In genomic region chr10:125124114-125124486, GRCh38 we compare ENCODE assay signal across 11 cellular contexts. TPM values are rescaled to one million over a fixed set of nuclear protein-coding genes. Genes with fewer than 3 reads are reported as not detected.
DNase-seq lines count a peak whose midpoint lies in the region; ATAC-seq, FAIRE-seq and TF ChIP-seq lines count a peak whose summit lies in the region.
"Had no signal": no experiment of that assay in that cellular context is flagged by ENCODE, and none has a peak within 500 bp of the region (broad histone marks: within the 10 kb centered on the region; RNA-seq: fewer than 3 reads in every experiment).

No MANE protein-coding gene starts in this region.

- H3K23me2 ChIP-seq in H1 (ENCODE audit: low read depth, low read length), result no peaks in the 10 kb centered on the region

- peaks cover 78 to 89% of the 10 kb centered on the region in 2 experiments for H4K20me1 ChIP-seq in H1 (replicated peaks in 1 of 2; ENCODE audit: control insufficient read depth in 1 of 2, insufficient read depth in 2 of 2, low read length in 2 of 2)

- H2AK5ac ChIP-seq in H1 (ENCODE audit: low read depth, low read length), result no peak overlapping the region

- H3K14ac ChIP-seq in H1 (ENCODE audit: insufficient read length), result no peak overlapping the region

- H2BK15ac ChIP-seq in H1 (ENCODE audit: low read length), result no peak overlapping the region

- H3K4me2 ChIP-seq in H1 (ENCODE audit: insufficient read depth in 1 of 2, low read depth in 2 of 2, low read length in 2 of 2), result no peak overlapping the region; a peak in 1 of 4 replicates

- H3K4ac ChIP-seq in H1 (replicated peaks; ENCODE audit: insufficient read length, low read depth, low read length), result no peak overlapping the region

- no peak for TF ChIP-seq RAD21 in H1 (IDR thresholded peaks at IDR 0.05 in 1 of 2, conservative IDR thresholded peaks at IDR 0.05 in 1 of 2; ENCODE audit: low read depth in 2 of 2, low read length in 2 of 2)

- H3K56ac ChIP-seq in H1 (replicated peaks; ENCODE audit: insufficient read length, low read depth, low read length), result no peak overlapping the region

- H3K27me3 ChIP-seq in RWPE2 (ENCODE audit: insufficient read depth, poor library complexity, severe bottlenecking), result no peaks in the 10 kb centered on the region
- H3K27me3 ChIP-seq in H1 (replicated peaks in 1 of 4; ENCODE audit: control insufficient read depth in 3 of 4, extremely low read depth in 1 of 4, insufficient read depth in 3 of 4, low read length in 3 of 4), result no peaks in the 10 kb centered on the region
- no peaks in the 10 kb centered on the region for H3K27me3 ChIP-seq in muscle layer of duodenum (ENCODE audit: low read depth, low read length)
- H3K27me3 ChIP-seq in thyroid gland, result no peaks in the 10 kb centered on the region

- peaks cover 62% of the 10 kb centered on the region for H3K36me3 ChIP-seq in RWPE2 (ENCODE audit: low read depth)
- peaks cover 2 to 58% (median 4%) of the 10 kb centered on the region in 4 experiments; a peak in 6 of 8 replicates for H3K36me3 ChIP-seq in H1 (ENCODE audit: control insufficient read depth in 2 of 4, insufficient read depth in 4 of 4, low read length in 3 of 4)
- no peaks in the 10 kb centered on the region for H3K36me3 ChIP-seq in muscle layer of duodenum (ENCODE audit: control insufficient read depth in 1 of 2, insufficient read depth in 2 of 2, low read length in 2 of 2)
- H3K36me3 ChIP-seq in thyroid gland, result no peaks in the 10 kb centered on the region

- no peak overlapping the region for H3K18ac ChIP-seq in H1 (ENCODE audit: extremely low read depth, low read length)

- POLR2A ChIA-PET in H1 (lab: Charles Lee; ENCODE audit: partially characterized antibody), result interaction anchor here (1.2 to 1.9 kb wide), 3 partner anchors 10 to 39 kb away, joined by 3 to 8 read pairs (median 3); no protein-coding TSS in a partner anchor

- H3K4me1 ChIP-seq in RWPE2 (ENCODE audit: insufficient read depth, poor library complexity, severe bottlenecking), result peaks cover 80% of the 10 kb centered on the region
- H3K4me1 ChIP-seq in H1 (replicated peaks in 1 of 4; ENCODE audit: control insufficient read depth in 3 of 4, insufficient read depth in 4 of 4, low read length in 3 of 4), result peaks cover 4 to 37% (median 18%) of the 10 kb centered on the region in 4 experiments
- peaks cover 25 to 53% of the 10 kb centered on the region in 2 donors for H3K4me1 ChIP-seq in muscle layer of duodenum (ENCODE audit: control insufficient read depth in 1 of 2, insufficient read depth in 2 of 2, low read length in 2 of 2)
- peaks cover 44 to 96% of the 10 kb centered on the region in 2 donors for H3K4me1 ChIP-seq in thyroid gland

- 0 out of 2 replicates have a peak overlapping the region, but pooled peaks have one; percentile 14 for H2BK5ac ChIP-seq in H1 (ENCODE audit: low read depth, low read length)

- H3K23ac ChIP-seq in H1 (ENCODE audit: insufficient read length), result no peak overlapping the region

- H3K9ac ChIP-seq in H1 (replicated peaks in 1 of 4; ENCODE audit: extremely low read depth in 1 of 4, low read depth in 3 of 4, low read length in 3 of 4), result no peak overlapping the region

- no peak overlapping the region for H2AFZ ChIP-seq in H1 (ENCODE audit: low read length)

- H3K9me3 ChIP-seq in RWPE2 (ENCODE audit: severe bottlenecking), result no peaks in the 10 kb centered on the region
- no peaks in the 10 kb centered on the region for H3K9me3 ChIP-seq in H1 (ENCODE audit: insufficient read depth in 2 of 2, low read depth in 1 of 2, low read length in 1 of 2)
- no peaks in the 10 kb centered on the region for H3K9me3 ChIP-seq in muscle layer of duodenum (ENCODE audit: control insufficient read depth in 1 of 2, low read length in 2 of 2)
- H3K9me3 ChIP-seq in thyroid gland, result no peaks in the 10 kb centered on the region

- CTCF ChIA-PET in H1 (lab: Charles Lee; ENCODE audit: partially characterized antibody), result interaction anchor here (0.8 to 1.7 kb wide), 3 partner anchors 9 to 76 kb away, joined by 4 to 5 read pairs (median 4); no protein-coding TSS in a partner anchor

- WGBS in H1 (ENCODE audit: extremely low coverage in 1 of 2, insufficient coverage in 1 of 2, insufficient read length in 1 of 2, insufficient replicate concordance in 2 of 2, low coverage in 1 of 2, low lambda C conversion rate in 2 of 2, missing lambda C conversion rate in 1 of 2), 2 experiments, result 86% methylated on average over 11 of the region's 11 CpGs; no CpG with 5 or more reads in 1 of the 2 experiments
- 61% methylated on average over 11 of the region's 11 CpGs for WGBS in thyroid gland, 2 donors

- ATAC-seq in RWPE2 (ENCODE audit: low read depth), result peak; percentile 1
- no peak for ATAC-seq in HG02973 (IDR thresholded peaks at IDR 0.05; ENCODE audit: unreplicated experiment)
- ATAC-seq in GM19395 (IDR thresholded peaks at IDR 0.05; ENCODE audit: unreplicated experiment), result no peak

- peaks cover 93 to 100% of the 10 kb centered on the region in 2 experiments for H3K79me2 ChIP-seq in H1 (ENCODE audit: control insufficient read depth in 1 of 2, insufficient read depth in 2 of 2, low read length in 2 of 2)

- intact Hi-C loops in thyroid gland (cut with DNase I), result no loop called here

- TF ChIP-seq EP300 in H1 (IDR thresholded peaks at IDR 0.05; ENCODE audit: borderline replicate concordance in 1 of 2, low read depth in 2 of 2, low read length in 2 of 2), result no peak

- H3K27ac ChIP-seq in RWPE2 (ENCODE audit: poor library complexity, severe bottlenecking) (peak overlapping the region; percentile 94), H1 (ENCODE audit: low read depth, low read length) (0 out of 2 replicates have a peak overlapping the region, but pooled peaks have one; percentile 36), muscle layer of duodenum (ENCODE audit: low read length) (peak overlapping the region; percentile 87), thyroid gland (peak overlapping the region; percentile 67 to 91 (median 79))

- peaks cover 40% of the 10 kb centered on the region for H3K79me1 ChIP-seq in H1 (ENCODE audit: low read depth, low read length)

- no peak overlapping the region for H4K91ac ChIP-seq in H1 (replicated peaks; ENCODE audit: insufficient read length, low read length)

- no peak overlapping the region for H2BK20ac ChIP-seq in H1 (ENCODE audit: low read length)

- no peak overlapping the region for H4K5ac ChIP-seq in H1 (ENCODE audit: insufficient read length, low read depth, low read length)

- H4K8ac ChIP-seq in H1 (ENCODE audit: extremely low read depth, insufficient read depth, low read length), result no peak overlapping the region

- no peak for DNase-seq in RWPE2 (ENCODE audit: low spot score)
- DNase-seq in H1 (ENCODE audit: low read depth in 1 of 2, low spot score in 2 of 2), result no peak
- no peak for DNase-seq in thyroid gland
- no peak for DNase-seq in DMS79 (lab: John Stamatoyannopoulos, UW)
- DNase-seq in foreskin melanocyte, result no peak
- DNase-seq: NCI-H2029 treated with DMSO at 0.1 percent for 48 hours; stimulated activated CD4-positive, alpha-beta T cell treated with anti-CD3 and anti-CD28 coated beads, Interleukin-4, amount 100 ng/mL, for 1 hour had no signal

- H3K4me3 ChIP-seq in RWPE2 (ENCODE audit: severe bottlenecking) (no peak overlapping the region), H1 (ENCODE audit: extremely low read depth in 1 of 4, insufficient read depth in 2 of 4, low read depth in 3 of 4, low read length in 4 of 4) (no peak overlapping the region), muscle layer of duodenum (ENCODE audit: low read depth in 1 of 2, low read length in 2 of 2) (peak overlapping the region in 1 of 2 donors; percentile 38), thyroid gland (replicated peaks in 1 of 3) (no peak overlapping the region)

- FAIRE-seq in H1 (lab: Jason Lieb, UNC), result no peak
- FAIRE-seq: GM18507 had no signal

- no peak for TF ChIP-seq POLR2A in H1 (IDR thresholded peaks at IDR 0.05; ENCODE audit: control extremely low read depth in 1 of 2, low read depth in 2 of 2, low read length in 2 of 2)
- TF ChIP-seq POLR2A in thyroid gland (IDR thresholded peaks at IDR 0.05), result no peak

- TF ChIP-seq CTCF in RWPE2 (IDR thresholded peaks at IDR 0.05; ENCODE audit: poor library complexity, severe bottlenecking) (no peak), H1 (IDR thresholded peaks at IDR 0.05; ENCODE audit: control extremely low read depth in 1 of 3, insufficient read depth in 1 of 3, low read depth in 1 of 3, low read length in 3 of 3) (no peak), thyroid gland (IDR thresholded peaks at IDR 0.05) (no peak)

- H2BK120ac ChIP-seq in H1 (replicated peaks; ENCODE audit: low read depth, low read length), result no peak overlapping the region

- no peak overlapping the region for H2BK12ac ChIP-seq in H1 (ENCODE audit: low read depth, low read length)

TF ChIP-seq in H1, 55 proteins besides CTCF, POLR2A, EP300 and RAD21:
- TF ChIP-seq POU5F1 (IDR thresholded peaks at IDR 0.05; ENCODE audit: low read depth, low read length) (no peak), KDM5A (IDR thresholded peaks at IDR 0.05; ENCODE audit: low read length) (no peak), TEAD4 (IDR thresholded peaks at IDR 0.05; ENCODE audit: low read depth, low read length) (no peak), FOSL1 (IDR thresholded peaks at IDR 0.05; ENCODE audit: insufficient read depth, low read depth, low read length) (no peak), TAF7 (optimal IDR thresholded peaks at IDR 0.05; ENCODE audit: borderline replicate concordance, low read depth, low read length) (no peak), RBBP5 (IDR thresholded peaks at IDR 0.05; ENCODE audit: borderline replicate concordance, low read depth, low read length) (no peak), SP4 (IDR thresholded peaks at IDR 0.05; ENCODE audit: low read length) (no peak), JUN (IDR thresholded peaks at IDR 0.05; ENCODE audit: low read depth, low read length) (no peak)

RNA-seq across cellular contexts. Expression of gene CTBP2, which starts 36.3 kb away (rescaled TPM):
- total RNA-seq in H1 (2021; fragmentation: NEBNext Ultra II Directional; extraction: Animal tissue kit (Norgen Biotek cat#: 25700)), result 218 and 221 TPM in 2 replicates
- 208 and 274 TPM in 2 replicates for polyA plus RNA-seq in H1 (2011; rRNA removed)
- polyA plus RNA-seq in H1 (2011; cell fraction: cytosol; rRNA removed), result 254 TPM
- polyA plus RNA-seq in H1 (2011; cell fraction: nucleus; rRNA removed), result 524 TPM
- polyA plus RNA-seq in H1 (2012, experiment 1 of 2), result 156 to 222 TPM (median 206 TPM) in 4 replicates
- 48.0 TPM for polyA plus RNA-seq in H1 (2012, experiment 2 of 2)
- 109 TPM for polyA plus RNA-seq in H1 (2013, experiment 1 of 2)
- 108 TPM for polyA plus RNA-seq in H1 (2013, experiment 2 of 2)
- polyA minus RNA-seq in H1 (2011; rRNA and poly(A)+ RNA removed), result 244 and 299 TPM in 2 replicates
- polyA minus RNA-seq in H1 (2011; cell fraction: cytosol; rRNA and poly(A)+ RNA removed), result 209 TPM
- polyA minus RNA-seq in H1 (2011; cell fraction: nucleus; rRNA and poly(A)+ RNA removed), result 223 TPM
- total RNA-seq in thyroid gland, result 100 to 1,000 TPM in 3 of 4 donors, 10 to 100 TPM in 1; 92.4 to 136 (median 125) TPM

Comparison
In these comparisons a context has a peak if more than half of its experiments do, and no peak if none do; other contexts are left out.
1. H3K27ac ChIP-seq: peak in every context shown above with its lines; median percentile 94 in RWPE2; 87 in muscle layer of duodenum; 79 in thyroid gland; 36 in H1.